In genomic region chr3:123582315-123582714, GRCh38 we compare ENCODE assay signal across 15 cellular contexts. TPM values are rescaled to one million over a fixed set of nuclear protein-coding genes. Genes with fewer than 3 reads are reported as not detected.
A peak's percentile ranks its signal among the peaks of the same experiment; 100 is the strongest.
DNase-seq lines count a peak whose midpoint lies in the region; TF ChIP-seq lines count a peak whose summit lies in the region.
"Had no signal": no experiment of that assay in that cellular context is flagged by ENCODE, and none has a peak within 500 bp of the region (broad histone marks: within the 10 kb centered on the region; RNA-seq: fewer than 3 reads in every experiment).

No MANE protein-coding gene starts in this region.

- no peaks in the 10 kb centered on the region; the same call in 1 of the 2 replicates for H4K20me1 ChIP-seq in OCI-LY7 (ENCODE audit: insufficient read depth, low read length)
- H4K20me1 ChIP-seq in SK-N-SH (ENCODE audit: insufficient read depth): no peaks in the 10 kb centered on the region

- H2AFZ ChIP-seq in OCI-LY7 (ENCODE audit: low read length): no peak overlapping the region
- no peak overlapping the region for H2AFZ ChIP-seq in SK-N-SH (ENCODE audit: low read depth)

- no peak overlapping the region for H3K27ac ChIP-seq in OCI-LY7 (ENCODE audit: low read depth, low read length, poor library complexity, severe bottlenecking)
- no peak overlapping the region for H3K27ac ChIP-seq in colonic mucosa
- no peak overlapping the region for H3K27ac ChIP-seq in uterus
- no peak overlapping the region for H3K27ac ChIP-seq in SK-N-SH (ENCODE audit: low read depth in 2 of 2, low read length in 1 of 2)
- H3K27ac ChIP-seq in coronary artery: no peak overlapping the region
- H3K27ac ChIP-seq: testis had no signal

- TF ChIP-seq EP300 in Ishikawa (IDR thresholded peaks at IDR 0.05; ENCODE audit: borderline replicate concordance) (no peak), SK-N-SH (IDR thresholded peaks at IDR 0.05; ENCODE audit: borderline replicate concordance in 1 of 2, low read depth in 1 of 2, low read length in 1 of 2) (no peak)

- peaks cover 15% of the 10 kb centered on the region for H3F3A ChIP-seq in SK-N-SH (replicated peaks; ENCODE audit: insufficient read depth)

- H3K36me3 ChIP-seq in OCI-LY7 (ENCODE audit: insufficient read depth, low read length) (peaks cover 31% of the 10 kb centered on the region), colonic mucosa (no peaks in the 10 kb centered on the region), uterus (no peaks in the 10 kb centered on the region), SK-N-SH (replicated peaks in 1 of 2; ENCODE audit: control insufficient read depth in 1 of 2, insufficient read depth in 2 of 2, low read length in 1 of 2) (peaks cover 12 to 23% of the 10 kb centered on the region in 2 experiments)

- H3K9me2 ChIP-seq in OCI-LY7 (ENCODE audit: insufficient read depth, low read length): no peaks in the 10 kb centered on the region
- H3K9me2 ChIP-seq in SK-N-SH: no peaks in the 10 kb centered on the region

- H3K9me3 ChIP-seq in OCI-LY7 (ENCODE audit: low read length) (peaks cover 8% of the 10 kb centered on the region), colonic mucosa (no peaks in the 10 kb centered on the region), uterus (no peaks in the 10 kb centered on the region), SK-N-SH (no peaks in the 10 kb centered on the region)
- H3K9me3 ChIP-seq: testis had no signal

- 87% methylated on average over 3 of the region's 3 CpGs for WGBS in SK-N-SH (ENCODE audit: low lambda C conversion rate)

- H3K4me3 ChIP-seq in OCI-LY7 (ENCODE audit: low read depth, low read length, poor library complexity, severe bottlenecking): no peak overlapping the region
- H3K4me3 ChIP-seq in colonic mucosa: no peak overlapping the region
- H3K4me3 ChIP-seq in uterus: no peak overlapping the region
- H3K4me3 ChIP-seq in SK-N-SH (ENCODE audit: low read depth in 2 of 2, low read length in 1 of 2): no peak overlapping the region
- H3K4me3 ChIP-seq in coronary artery: no peak overlapping the region
- H3K4me3 ChIP-seq: testis had no signal

- intact Hi-C loops in OCI-LY7 (cut with micrococcal nuclease; ENCODE audit: unreplicated experiment): loop anchor here (10.0 kb wide), 1 partner anchor 1068 kb away; the partner anchor contains the start of gene KPNA1
- intact Hi-C loops in colonic mucosa (cut with DNase I): no loop called here
- intact Hi-C loops in uterus (cut with DNase I; ENCODE audit: low total_unique reads): no loop called here

- no peak for TF ChIP-seq POLR2A in uterus (IDR thresholded peaks at IDR 0.05)

- no TSS peak for BruUV-seq in OCI-LY7 (replicated peaks; lab: Mats Ljungman, UMichigan)

- DNase-seq in OCI-LY7 (ENCODE audit: low spot score) (no peak), colonic mucosa (peak; percentile 33), renal cortical epithelial cell (ENCODE audit: low read depth) (peak; percentile 71), uterus (no peak), SK-N-SH (no peak), coronary artery (ENCODE audit: low spot score) (no peak)
- DNase-seq: activated CD4-positive, alpha-beta T cell treated with anti-CD3 and anti-CD28 coated beads, Interleukin-2, amount 10 ng/mL, durations not matched to agents 7 days and 5 days; DMS53; effector CD4-positive, alpha-beta T cell; hypothalamus; kidney glomerular epithelial cell; NCI-H1048; stimulated activated CD4-positive, alpha-beta T cell treated with anti-CD3 and anti-CD28 coated beads, Interleukin-2, amount 100 ng/mL, for 48 hours; testis had no signal

- TF ChIP-seq CTCF in OCI-LY7 (conservative IDR thresholded peaks at IDR 0.05; ENCODE audit: low read length): no peak
- no peak for TF ChIP-seq CTCF in colonic mucosa (IDR thresholded peaks at IDR 0.05)
- no peak for TF ChIP-seq CTCF in uterus (IDR thresholded peaks at IDR 0.05)
- no peak for TF ChIP-seq CTCF in SK-N-SH (IDR thresholded peaks at IDR 0.05)
- TF ChIP-seq CTCF in coronary artery (IDR thresholded peaks at IDR 0.05): no peak

- H3K9ac ChIP-seq in colonic mucosa (ENCODE audit: low read depth in 2 of 2, low read length in 2 of 2): no peak overlapping the region
- no peak overlapping the region for H3K9ac ChIP-seq in SK-N-SH

- POLR2A ChIA-PET in OCI-LY7 (lab: Charles Lee) (interaction anchor here (0.7 to 0.8 kb wide), 2 partner anchors 8 to 19 kb away, joined by 3 read pairs; no protein-coding TSS in a partner anchor), SK-N-SH (lab: Yijun Ruan, JAX) (no interaction called here)

- H3K4me2 ChIP-seq in OCI-LY7 (ENCODE audit: low read length): peak overlapping the region; percentile 1; the same call in 1 of the 2 replicates
- no peak overlapping the region for H3K4me2 ChIP-seq in SK-N-SH

- peaks cover 25% of the 10 kb centered on the region for H3K4me1 ChIP-seq in OCI-LY7 (ENCODE audit: insufficient read depth, low read length, poor library complexity, severe bottlenecking)
- peaks cover 9% of the 10 kb centered on the region for H3K4me1 ChIP-seq in colonic mucosa
- no peaks in the 10 kb centered on the region for H3K4me1 ChIP-seq in uterus
- peaks cover 4 to 9% of the 10 kb centered on the region in 2 experiments; a peak in 3 of 4 replicates for H3K4me1 ChIP-seq in SK-N-SH (ENCODE audit: control insufficient read depth in 1 of 2, insufficient read depth in 2 of 2, low read depth in 1 of 2, low read length in 1 of 2)

- TF ChIP-seq RAD21 in Ishikawa (IDR thresholded peaks at IDR 0.05; ENCODE audit: low read depth) (no peak), SK-N-SH (IDR thresholded peaks at IDR 0.05; ENCODE audit: low read length) (no peak)

- H3K79me2 ChIP-seq in OCI-LY7 (ENCODE audit: insufficient read depth, low read depth, low read length) (peaks cover 28% of the 10 kb centered on the region), SK-N-SH (ENCODE audit: insufficient read depth) (peaks cover 29% of the 10 kb centered on the region)

- no peaks in the 10 kb centered on the region for H3K27me3 ChIP-seq in colonic mucosa
- H3K27me3 ChIP-seq in uterus: no peaks in the 10 kb centered on the region
- no peaks in the 10 kb centered on the region for H3K27me3 ChIP-seq in SK-N-SH (ENCODE audit: insufficient read depth)
- H3K27me3 ChIP-seq: testis had no signal

- CTCF ChIA-PET in OCI-LY7 (lab: Charles Lee; ENCODE audit: unreplicated experiment) (no interaction called here), SK-N-SH (lab: Yijun Ruan, JAX) (interaction anchor here (0.9 to 4.3 kb wide), 4 partner anchors 14 to 253 kb away, joined by 3 to 29 read pairs (median 5); no protein-coding TSS in a partner anchor)

TF ChIP-seq in Ishikawa, 13 proteins besides CTCF, POLR2A, EP300 and RAD21:
- TF ChIP-seq TCF12 (IDR thresholded peaks at IDR 0.05; ENCODE audit: low read depth) (no peak), NFIC (IDR thresholded peaks at IDR 0.05) (no peak), TEAD4 (IDR thresholded peaks at IDR 0.05) (no peak), CEBPB (IDR thresholded peaks at IDR 0.05) (peak; percentile 18; the same call in 1 of the 2 replicates), CREB1 (IDR thresholded peaks at IDR 0.05; ENCODE audit: low read depth) (no peak)

TF ChIP-seq in SK-N-SH, 30 proteins besides CTCF, POLR2A, EP300 and RAD21 (continues in another document):
- TF ChIP-seq JUND (IDR thresholded peaks at IDR 0.05): no peak
- TF ChIP-seq MXI1 (IDR thresholded peaks at IDR 0.05; ENCODE audit: low read depth, low read length): no peak
- no peak for TF ChIP-seq SIN3A (IDR thresholded peaks at IDR 0.05; ENCODE audit: borderline replicate concordance, low read depth, low read length)
- TF ChIP-seq FOXM1 (IDR thresholded peaks at IDR 0.05; ENCODE audit: low read depth): no peak
- TF ChIP-seq PBX3 (IDR thresholded peaks at IDR 0.05): no peak
- no peak for TF ChIP-seq FOSL2 (IDR thresholded peaks at IDR 0.05; ENCODE audit: borderline replicate concordance, low read depth)
- no peak for TF ChIP-seq POLR2AphosphoS5 (IDR thresholded peaks at IDR 0.05; ENCODE audit: low read depth, low read length)
- no peak for TF ChIP-seq MEF2A (IDR thresholded peaks at IDR 0.05; ENCODE audit: borderline replicate concordance, low read depth)
- TF ChIP-seq CHD2 (IDR thresholded peaks at IDR 0.05; ENCODE audit: low read length, partially characterized antibody): no peak
- TF ChIP-seq, protein P1, sequence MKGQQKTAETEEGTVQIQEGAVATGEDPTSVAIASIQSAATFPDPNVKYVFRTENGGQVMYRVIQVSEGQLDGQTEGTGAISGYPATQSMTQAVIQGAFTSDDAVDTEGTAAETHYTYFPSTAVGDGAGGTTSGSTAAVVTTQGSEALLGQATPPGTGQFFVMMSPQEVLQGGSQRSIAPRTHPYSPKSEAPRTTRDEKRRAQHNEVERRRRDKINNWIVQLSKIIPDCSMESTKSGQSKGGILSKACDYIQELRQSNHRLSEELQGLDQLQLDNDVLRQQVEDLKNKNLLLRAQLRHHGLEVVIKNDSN (IDR thresholded peaks at IDR 0.05; ENCODE audit: borderline replicate concordance, low read depth): no peak
- TF ChIP-seq NRF1 (IDR thresholded peaks at IDR 0.05; ENCODE audit: low read depth, low read length): no peak
- no peak for TF ChIP-seq FOXJ3 (CRISPR knock-in tag; IDR thresholded peaks at IDR 0.05)
- no peak for TF ChIP-seq SMC3 (IDR thresholded peaks at IDR 0.05; ENCODE audit: low read depth, low read length)
- no peak for TF ChIP-seq RCOR1 (IDR thresholded peaks at IDR 0.05; ENCODE audit: low read length)

RNA-seq across cellular contexts. Expression of gene HACD2, which starts 2.5 kb away (rescaled TPM):
- total RNA-seq in OCI-LY7 (2014; rRNA removed; shearing (Covaris generic)): 6.5 and 10.2 TPM in 2 replicates
- 18.0 and 22.5 TPM in 2 replicates for total RNA-seq in OCI-LY7 (2022)
- 10 to 100 TPM; 60.3 to 61.2 TPM for total RNA-seq in colonic mucosa
- 30.7 and 70.6 TPM in 2 replicates for total RNA-seq in renal cortical epithelial cell
- 10 to 100 TPM; 21.5 to 38.0 (median 28.8) TPM for total RNA-seq in uterus
- polyA plus RNA-seq in SK-N-SH (2012; rRNA removed): 13.8 and 18.3 TPM in 2 replicates
- 21.4 and 23.7 TPM in 2 replicates for polyA plus RNA-seq in SK-N-SH (2012; cell fraction: cytosol; rRNA removed)
- polyA plus RNA-seq in SK-N-SH (2012; cell fraction: nucleus; rRNA removed): 6.4 and 13.0 TPM in 2 replicates

Comparison
In these comparisons a context has a peak if more than half of its experiments do, and no peak if none do; other contexts are left out.
1. DNase-seq: peak in colonic mucosa (single experiment) and renal cortical epithelial cell (single experiment); none in OCI-LY7 (single experiment), uterus (0 of 2), SK-N-SH (single experiment) and coronary artery (single experiment).